Comparison of ENCODE assay signal across 8 cellular contexts in genomic region chr19:16078759-16079707, GRCh38. TPM values are rescaled to one million over a fixed set of nuclear protein-coding genes. Genes with fewer than 3 reads are reported as not detected.
DNase-seq lines count a peak whose midpoint lies in the region; ATAC-seq and TF ChIP-seq lines count a peak whose summit lies in the region.

No MANE protein-coding gene starts in this region.

- peaks cover 14% of the 10 kb centered on the region for H3K4me1 ChIP-seq in HAP-1
- peaks cover 3% of the 10 kb centered on the region for H3K4me1 ChIP-seq in endodermal cell (ENCODE audit: control insufficient read depth, insufficient read depth, low read length)

- peak; percentile 99 for DNase-seq in ELR (ENCODE audit: low read depth)
- peak; percentile 51 to 92 for DNase-seq in HAP-1 (ENCODE audit: low spot score in 2 of 2)
- peak; percentile 87 for DNase-seq in NCI-H460 (ENCODE audit: extremely low read depth, low read depth)
- peak; percentile 84 for DNase-seq in activated CD8-positive, alpha-beta T cell treated with anti-CD3 and anti-CD28 coated beads for 36 hours
- peak; percentile 60 for DNase-seq in endodermal cell
- DNase-seq in midbrain (lab: John Stamatoyannopoulos, UW), result peak; percentile 17
- DNase-seq in stimulated activated naive CD8-positive, alpha-beta T cell treated with anti-CD3 and anti-CD28 coated beads, Interleukin-15, Interleukin-2, amounts not matched to agents 100 U/mL and 50 U/mL, for 24 hours, result peak; percentile 59
- DNase-seq in NCI-H187 (lab: John Stamatoyannopoulos, UW), result no peak

- H3K9ac ChIP-seq in endodermal cell (ENCODE audit: extremely low read depth, low read length, poor library complexity, severe bottlenecking), result peak overlapping the region; percentile 99

- H3K4me3 ChIP-seq in HAP-1 (peak overlapping the region; percentile 63), endodermal cell (ENCODE audit: low read length) (peak overlapping the region; percentile 95)

- no peak for TF ChIP-seq CTCF in activated CD8-positive, alpha-beta T cell treated with anti-CD3 and anti-CD28 coated beads for 36 hours (IDR thresholded peaks at IDR 0.05)
- no peak for TF ChIP-seq CTCF in endodermal cell (conservative IDR thresholded peaks at IDR 0.05)

- H3K9me3 Mint-ChIP-seq in activated CD8-positive, alpha-beta T cell treated with anti-CD3 and anti-CD28 coated beads for 36 hours, result no peaks in the 10 kb centered on the region
- H3K9me3 Mint-ChIP-seq in endodermal cell, result no peaks in the 10 kb centered on the region

- peaks cover 55% of the 10 kb centered on the region for H3K36me3 Mint-ChIP-seq in activated CD8-positive, alpha-beta T cell treated with anti-CD3 and anti-CD28 coated beads for 36 hours (ENCODE audit: low read depth)
- H3K36me3 Mint-ChIP-seq in endodermal cell (ENCODE audit: low read depth), result peaks cover 48% of the 10 kb centered on the region

- H3K4me1 Mint-ChIP-seq in activated CD8-positive, alpha-beta T cell treated with anti-CD3 and anti-CD28 coated beads for 36 hours (ENCODE audit: low read depth), result peaks cover 65% of the 10 kb centered on the region
- peaks cover 23% of the 10 kb centered on the region for H3K4me1 Mint-ChIP-seq in endodermal cell

- intact Hi-C loops in activated CD8-positive, alpha-beta T cell treated with anti-CD3 and anti-CD28 coated beads for 36 hours (cut with micrococcal nuclease), result loop anchor here (5.0 to 10.0 kb wide), 2 partner anchors 33 to 256 kb away; partner anchors contain the start of gene RAB8A

- H3K27me3 ChIP-seq in HAP-1 (ENCODE audit: low read depth) (no peaks in the 10 kb centered on the region), endodermal cell (ENCODE audit: control insufficient read depth, insufficient read depth, low read length, poor library complexity, severe bottlenecking) (no peaks in the 10 kb centered on the region)

- peaks cover 46% of the 10 kb centered on the region for H3K36me3 ChIP-seq in HAP-1 (replicated peaks)
- H3K36me3 ChIP-seq in endodermal cell (ENCODE audit: control insufficient read depth, insufficient read depth, low read length), result peaks cover 59% of the 10 kb centered on the region

- peak overlapping the region; percentile 78 for H3K4me3 Mint-ChIP-seq in activated CD8-positive, alpha-beta T cell treated with anti-CD3 and anti-CD28 coated beads for 36 hours
- H3K4me3 Mint-ChIP-seq in endodermal cell, result peak overlapping the region; percentile 84

- in situ Hi-C loops in HAP-1 (cut with MboI; ENCODE audit: low sequenced_read_pairs), result no loop called here

- H3K9me3 ChIP-seq in HAP-1 (no peaks in the 10 kb centered on the region), endodermal cell (ENCODE audit: control insufficient read depth, low read length) (no peaks in the 10 kb centered on the region)

- H3K27ac Mint-ChIP-seq in activated CD8-positive, alpha-beta T cell treated with anti-CD3 and anti-CD28 coated beads for 36 hours, result peak overlapping the region; percentile 100
- H3K27ac Mint-ChIP-seq in endodermal cell, result peak overlapping the region; percentile 97

- WGBS in endodermal cell (ENCODE audit: insufficient coverage in 1 of 2, insufficient read length in 1 of 2), 2 experiments, result 52 to 55% methylated on average over 5 to 13 of the region's 17 CpGs

- POLR2A ChIA-PET in activated CD8-positive, alpha-beta T cell treated with anti-CD3 and anti-CD28 coated beads for 36 hours (lab: Charles Lee), result interaction anchor here (1.0 to 9.0 kb wide), 7 partner anchors 8 to 105 kb away, joined by 3 to 53 read pairs (median 22); partner anchors contain the start of gene RAB8A

- H3K27ac ChIP-seq in endodermal cell (ENCODE audit: low read depth, low read length), result peak overlapping the region; percentile 95

- ATAC-seq in activated CD8-positive, alpha-beta T cell treated with anti-CD3 and anti-CD28 coated beads for 36 hours, result peak; percentile 64
- peak; percentile 63 for ATAC-seq in stimulated activated naive CD8-positive, alpha-beta T cell treated with anti-CD3 and anti-CD28 coated beads, Interleukin-15, Interleukin-2, amounts not matched to agents 100 U/mL and 50 U/mL, for 24 hours

- CTCF ChIA-PET in activated CD8-positive, alpha-beta T cell treated with anti-CD3 and anti-CD28 coated beads for 36 hours (lab: Charles Lee), result interaction anchor here (0.8 to 10.6 kb wide), 3 partner anchors 8 to 32 kb away, joined by 3 to 90 read pairs (median 6); no protein-coding TSS in a partner anchor

- H3K27me3 Mint-ChIP-seq in activated CD8-positive, alpha-beta T cell treated with anti-CD3 and anti-CD28 coated beads for 36 hours, result no peaks in the 10 kb centered on the region
- H3K27me3 Mint-ChIP-seq in endodermal cell (ENCODE audit: insufficient read depth), result no peaks in the 10 kb centered on the region

RNA-seq across cellular contexts. Expression of gene TPM4, which starts 2.7 kb away (rescaled TPM):
- total RNA-seq in NCI-H460 (2014; rRNA removed; shearing (Covaris generic)), result 562 and 586 TPM in 2 replicates
- polyA plus RNA-seq in NCI-H460 (2014; cell fraction: nucleus; rRNA removed), result 183 and 206 TPM in 2 replicates
- total RNA-seq in activated CD8-positive, alpha-beta T cell treated with anti-CD3 and anti-CD28 coated beads for 36 hours, result 100 to 1,000 TPM; 230 to 232 TPM
- total RNA-seq in endodermal cell, result 100 to 1,000 TPM; 387 to 437 TPM
- polyA plus RNA-seq in endodermal cell (2013, experiment 1 of 2), result 485 TPM
- 534 TPM for polyA plus RNA-seq in endodermal cell (2013, experiment 2 of 2)

RNA-seq across cellular contexts. Expression of gene RAB8A, which starts 32.7 kb away (rescaled TPM):
- total RNA-seq in NCI-H460 (2014; rRNA removed; shearing (Covaris generic)), result 35.3 and 35.4 TPM in 2 replicates
- polyA plus RNA-seq in NCI-H460 (2014; cell fraction: nucleus; rRNA removed), result 21.9 and 22.9 TPM in 2 replicates
- 100 to 1,000 TPM; 123 to 128 TPM for total RNA-seq in activated CD8-positive, alpha-beta T cell treated with anti-CD3 and anti-CD28 coated beads for 36 hours
- 10 to 100 TPM; 67.7 to 86.0 TPM for total RNA-seq in endodermal cell
- 50.9 TPM for polyA plus RNA-seq in endodermal cell (2013, experiment 1 of 2)
- polyA plus RNA-seq in endodermal cell (2013, experiment 2 of 2), result 49.3 TPM

Comparison
In these comparisons a context has a peak if more than half of its experiments do, and no peak if none do; other contexts are left out.
1. DNase-seq: peak in ELR (single experiment), HAP-1 (2 of 2), NCI-H460 (single experiment), activated CD8-positive, alpha-beta T cell treated with anti-CD3 and anti-CD28 coated beads for 36 hours (single experiment), endodermal cell (single experiment), midbrain (single experiment) and stimulated activated naive CD8-positive, alpha-beta T cell treated with anti-CD3 and anti-CD28 coated beads, Interleukin-15, Interleukin-2, amounts not matched to agents 100 U/mL and 50 U/mL, for 24 hours (single experiment); none in NCI-H187 (0 of 2).